Comparison of ENCODE assay signal across 23 cellular contexts in genomic region chr6:39344821-39345280, GRCh38. TPM values are rescaled to one million over a fixed set of nuclear protein-coding genes. Genes with fewer than 3 reads are reported as not detected.
DNase-seq lines count a peak whose midpoint lies in the region; ATAC-seq and TF ChIP-seq lines count a peak whose summit lies in the region.
"Had no signal": no experiment of that assay in that cellular context is flagged by ENCODE, and none has a peak within 500 bp of the region (broad histone marks: within the 10 kb centered on the region; RNA-seq: fewer than 3 reads in every experiment).

No MANE protein-coding gene starts in this region.

- intact Hi-C loops in Calu3 (cut with micrococcal nuclease; ENCODE audit: unreplicated experiment) = loop anchor here (5.0 to 10.0 kb wide), 3 partner anchors 547 to 1570 kb away; no protein-coding TSS in a partner anchor

- no peaks in the 10 kb centered on the region for H3K27me3 ChIP-seq in iPS DF 6.9 (ENCODE audit: control insufficient read depth, insufficient read depth, low read length)
- H3K27me3 ChIP-seq: body of pancreas, testis had no signal

- H3K9me3 Mint-ChIP-seq in Calu3 (ENCODE audit: low read depth, unreplicated experiment) (no peaks in the 10 kb centered on the region), nephron progenitor cell (no peaks in the 10 kb centered on the region)
- H3K9me3 Mint-ChIP-seq: activated T-cell treated with anti-CD3 and anti-CD28 coated beads, Interleukin-2, amount 50 U/mL, for 4 hours had no signal

- TF ChIP-seq RAD21 in Ishikawa (IDR thresholded peaks at IDR 0.05; ENCODE audit: low read depth) = no peak

- TF ChIP-seq EP300 in Ishikawa (IDR thresholded peaks at IDR 0.05; ENCODE audit: borderline replicate concordance) = no peak

- H3K36me3 Mint-ChIP-seq in Calu3 (ENCODE audit: insufficient read depth, unreplicated experiment) (no peaks in the 10 kb centered on the region), nephron progenitor cell (ENCODE audit: low read depth) (no peaks in the 10 kb centered on the region)

- no peak overlapping the region for H3K4me3 ChIP-seq in iPS DF 6.9 (ENCODE audit: low read length)
- H3K4me3 ChIP-seq: body of pancreas, esophagus squamous epithelium, testis had no signal

- H3K27ac Mint-ChIP-seq in Calu3 (ENCODE audit: unreplicated experiment) (no peak overlapping the region), nephron progenitor cell (peak overlapping the region; percentile 30)
- H3K27ac Mint-ChIP-seq: progenitor cell of endocrine pancreas had no signal

- CTCF ChIA-PET in Calu3 (lab: Charles Lee) = interaction anchor here (1.1 kb wide), 1 partner anchor 17 kb away, joined by 3 read pairs; no protein-coding TSS in a partner anchor

- no peak overlapping the region for H3K4me3 Mint-ChIP-seq in Calu3 (ENCODE audit: low read depth, unreplicated experiment)
- no peak overlapping the region for H3K4me3 Mint-ChIP-seq in nephron progenitor cell
- H3K4me3 Mint-ChIP-seq: activated T-cell treated with anti-CD3 and anti-CD28 coated beads, Interleukin-2, amount 50 U/mL, for 4 hours had no signal

- no peak overlapping the region for H3K27ac ChIP-seq in iPS DF 6.9 (ENCODE audit: low read length)
- H3K27ac ChIP-seq: body of pancreas, testis had no signal

- no peaks in the 10 kb centered on the region for H3K36me3 ChIP-seq in iPS DF 6.9 (ENCODE audit: control insufficient read depth, insufficient read depth, low read length)
- H3K36me3 ChIP-seq: esophagus squamous epithelium had no signal

- ATAC-seq in HG03520 (IDR thresholded peaks at IDR 0.05; ENCODE audit: unreplicated experiment) = no peak
- ATAC-seq: activated T-cell treated with anti-CD3 and anti-CD28 coated beads, Interleukin-2, amount 50 U/mL, for 4 hours; body of pancreas had no signal

- TF ChIP-seq CTCF in Calu3 (IDR thresholded peaks at IDR 0.05; ENCODE audit: unreplicated experiment) (no peak), nephron progenitor cell (IDR thresholded peaks at IDR 0.05) (no peak)

- BruUV-seq in Calu3 (replicated peaks; lab: Mats Ljungman, UMichigan) = no TSS peak

- no CpG with 5 or more reads among the region's 7 CpGs for WGBS in iPS DF 6.9 (ENCODE audit: insufficient coverage, insufficient read length)

- H3K4me1 ChIP-seq in iPS DF 6.9 (ENCODE audit: control insufficient read depth, insufficient read depth, low read length) = peaks cover 6% of the 10 kb centered on the region
- H3K4me1 ChIP-seq: testis had no signal

- no peaks in the 10 kb centered on the region for H3K9me3 ChIP-seq in iPS DF 6.9 (ENCODE audit: control insufficient read depth, insufficient read depth, low read length)
- H3K9me3 ChIP-seq: body of pancreas, esophagus squamous epithelium, testis had no signal

- peaks cover 53% of the 10 kb centered on the region for H3K27me3 Mint-ChIP-seq in Calu3 (ENCODE audit: unreplicated experiment)
- peaks cover 9% of the 10 kb centered on the region for H3K27me3 Mint-ChIP-seq in nephron progenitor cell (ENCODE audit: low read depth, poor library complexity)

- H3K4me1 Mint-ChIP-seq in Calu3 (ENCODE audit: low read depth, unreplicated experiment) (no peaks in the 10 kb centered on the region), nephron progenitor cell (peaks cover 21% of the 10 kb centered on the region)

- DNase-seq in Calu3 = peak; percentile 17
- peak; percentile 22 for DNase-seq in iPS DF 6.9 (ENCODE audit: low read depth, low spot score)
- DNase-seq in nephron progenitor cell = no peak
- no peak for DNase-seq in NCI-H748 treated with DMSO at 0.1 percent for 48 hours (lab: John Stamatoyannopoulos, UW)
- no peak for DNase-seq in activated CD4-positive, CD25-positive, alpha-beta regulatory T cell treated with anti-CD3 and anti-CD28 coated beads, Interleukin-2, amount 50 U/mL, for 72 hours
- DNase-seq: activated CD4-positive, alpha-beta T cell treated with anti-CD3 and anti-CD28 coated beads, Interleukin-2, amount 50 U/mL, for 4 hours; activated naive CD4-positive, alpha-beta T cell treated with anti-CD3 and anti-CD28 coated beads, Interleukin-2, amount 50 U/mL, for 16 hours; activated T-cell treated with anti-CD3 and anti-CD28 coated beads, Interleukin-2, amount 50 U/mL, for 4 hours; body of pancreas; esophagus squamous epithelium; GOT3; head of caudate nucleus; Kasumi-1; kidney glomerular epithelial cell; NCI-H1105 treated with DMSO at 0.1 percent for 48 hours; NCI-H2171; NK-92 treated with Interleukin-12 subunit alpha and Interleukin-12 subunit beta, amount 100 ng/mL, for 24 hours; small intestine; testis had no signal

TF ChIP-seq in Ishikawa, 13 proteins besides CTCF, POLR2A, EP300 and RAD21:
- TF ChIP-seq CEBPB (IDR thresholded peaks at IDR 0.05) (no peak), USF1 (IDR thresholded peaks at IDR 0.05) (peak; percentile 88), YY1 (IDR thresholded peaks at IDR 0.05; ENCODE audit: low read depth) (no peak), TAF1 (IDR thresholded peaks at IDR 0.05; ENCODE audit: low read depth) (no peak)
- TF ChIP-seq, protein P1, sequence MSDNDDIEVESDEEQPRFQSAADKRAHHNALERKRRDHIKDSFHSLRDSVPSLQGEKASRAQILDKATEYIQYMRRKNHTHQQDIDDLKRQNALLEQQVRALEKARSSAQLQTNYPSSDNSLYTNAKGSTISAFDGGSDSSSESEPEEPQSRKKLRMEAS (IDR thresholded peaks at IDR 0.05) = no peak
- TF ChIP-seq, protein P2, sequence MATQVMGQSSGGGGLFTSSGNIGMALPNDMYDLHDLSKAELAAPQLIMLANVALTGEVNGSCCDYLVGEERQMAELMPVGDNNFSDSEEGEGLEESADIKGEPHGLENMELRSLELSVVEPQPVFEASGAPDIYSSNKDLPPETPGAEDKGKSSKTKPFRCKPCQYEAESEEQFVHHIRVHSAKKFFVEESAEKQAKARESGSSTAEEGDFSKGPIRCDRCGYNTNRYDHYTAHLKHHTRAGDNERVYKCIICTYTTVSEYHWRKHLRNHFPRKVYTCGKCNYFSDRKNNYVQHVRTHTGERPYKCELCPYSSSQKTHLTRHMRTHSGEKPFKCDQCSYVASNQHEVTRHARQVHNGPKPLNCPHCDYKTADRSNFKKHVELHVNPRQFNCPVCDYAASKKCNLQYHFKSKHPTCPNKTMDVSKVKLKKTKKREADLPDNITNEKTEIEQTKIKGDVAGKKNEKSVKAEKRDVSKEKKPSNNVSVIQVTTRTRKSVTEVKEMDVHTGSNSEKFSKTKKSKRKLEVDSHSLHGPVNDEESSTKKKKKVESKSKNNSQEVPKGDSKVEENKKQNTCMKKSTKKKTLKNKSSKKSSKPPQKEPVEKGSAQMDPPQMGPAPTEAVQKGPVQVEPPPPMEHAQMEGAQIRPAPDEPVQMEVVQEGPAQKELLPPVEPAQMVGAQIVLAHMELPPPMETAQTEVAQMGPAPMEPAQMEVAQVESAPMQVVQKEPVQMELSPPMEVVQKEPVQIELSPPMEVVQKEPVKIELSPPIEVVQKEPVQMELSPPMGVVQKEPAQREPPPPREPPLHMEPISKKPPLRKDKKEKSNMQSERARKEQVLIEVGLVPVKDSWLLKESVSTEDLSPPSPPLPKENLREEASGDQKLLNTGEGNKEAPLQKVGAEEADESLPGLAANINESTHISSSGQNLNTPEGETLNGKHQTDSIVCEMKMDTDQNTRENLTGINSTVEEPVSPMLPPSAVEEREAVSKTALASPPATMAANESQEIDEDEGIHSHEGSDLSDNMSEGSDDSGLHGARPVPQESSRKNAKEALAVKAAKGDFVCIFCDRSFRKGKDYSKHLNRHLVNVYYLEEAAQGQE (IDR thresholded peaks at IDR 0.05; ENCODE audit: low read depth) = no peak

RNA-seq across cellular contexts. Expression of gene KCNK16, which starts 22.3 kb away (rescaled TPM):
- total RNA-seq in Calu3 (2022) = not detected in 2 replicates
- total RNA-seq: activated T-cell treated with anti-CD3 and anti-CD28 coated beads, Interleukin-2, amount 50 U/mL, for 4 hours; esophagus squamous epithelium; RPMI7951; testis had no signal

RNA-seq across cellular contexts. Expression of gene KCNK17, which starts 30.6 kb away (rescaled TPM):
- not detected in 2 replicates for total RNA-seq in Calu3 (2022)
- total RNA-seq: activated T-cell treated with anti-CD3 and anti-CD28 coated beads, Interleukin-2, amount 50 U/mL, for 4 hours; RPMI7951 had no signal

Comparison
In these comparisons a context has a peak if more than half of its experiments do, and no peak if none do; other contexts are left out.
1. DNase-seq: peak in Calu3 (single experiment) and iPS DF 6.9 (single experiment); none in nephron progenitor cell (single experiment), NCI-H748 treated with DMSO at 0.1 percent for 48 hours (single experiment) and activated CD4-positive, CD25-positive, alpha-beta regulatory T cell treated with anti-CD3 and anti-CD28 coated beads, Interleukin-2, amount 50 U/mL, for 72 hours (single experiment).